In the genomic region with DNA sequence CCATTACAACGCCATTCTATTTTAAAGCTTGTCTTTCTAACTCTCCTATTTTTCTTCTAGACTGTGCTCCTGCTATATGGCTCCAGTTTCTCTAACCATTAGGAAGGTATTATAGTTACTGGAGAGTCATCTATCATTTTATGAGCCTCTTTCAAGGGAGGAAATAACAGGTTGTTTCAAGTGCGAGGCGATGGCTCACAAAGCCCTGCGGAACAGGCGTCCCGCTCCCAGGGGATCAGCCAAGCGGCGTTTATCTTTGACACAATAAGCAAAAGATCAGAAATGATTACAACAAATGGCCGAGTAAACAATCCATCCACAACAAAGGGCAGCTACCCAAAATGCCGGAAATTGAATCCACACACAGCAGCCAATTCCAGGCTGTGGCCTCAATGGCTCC, we compare ENCODE assay signal across 16 cellular contexts.
"Had no signal": no experiment of that assay in that cellular context is flagged by ENCODE, and none has a peak within 500 bp of the region (broad histone marks: within the 10 kb centered on the region; RNA-seq: fewer than 3 reads in every experiment).

No MANE protein-coding gene starts in this region.

- H3K27ac Mint-ChIP-seq: activated CD4-positive, alpha-beta memory T cell treated with anti-CD3 and anti-CD28 coated beads, Interleukin-2, amount 10 ng/mL, durations not matched to agents 7 days and 5 days; activated naive CD4-positive, alpha-beta T cell treated with anti-CD3 and anti-CD28 coated beads, Interleukin-2, amount 50 U/mL, for 72 hours had no signal

- H3K36me3 ChIP-seq: gastrocnemius medialis, lower lobe of right lung, right lobe of liver, transverse colon, vagina had no signal

- H3K4me3 ChIP-seq: gastrocnemius medialis, lower lobe of right lung, psoas muscle, right lobe of liver, smooth muscle cell, transverse colon, vagina had no signal

- DNase-seq: activated CD4-positive, alpha-beta memory T cell treated with anti-CD3 and anti-CD28 coated beads, Interleukin-2, amount 10 ng/mL, durations not matched to agents 7 days and 5 days; activated CD4-positive, alpha-beta T cell treated with anti-CD3 and anti-CD28 coated beads for 1 hour; activated gamma-delta T cell; activated T-cell treated with anti-CD3 and anti-CD28 coated beads, Interleukin-2, amount 50 U/mL, for 48 hours; erythroblast; gastrocnemius medialis; left colon; lower lobe of right lung; psoas muscle; right lobe of liver; stimulated activated naive CD8-positive, alpha-beta T cell treated with anti-CD3 and anti-CD28 coated beads, Interleukin-15, Interleukin-2, amounts not matched to agents 100 U/mL and 50 U/mL, for 24 hours; transverse colon had no signal

- H3K4me1 ChIP-seq: gastrocnemius medialis, lower lobe of right lung, psoas muscle, right lobe of liver, transverse colon had no signal

- H3K27me3 ChIP-seq: right lobe of liver, vagina had no signal

- H3K4me3 Mint-ChIP-seq: activated CD4-positive, alpha-beta memory T cell treated with anti-CD3 and anti-CD28 coated beads, Interleukin-2, amount 10 ng/mL, durations not matched to agents 7 days and 5 days; neural crest cell had no signal

- H3K36me3 Mint-ChIP-seq: activated naive CD4-positive, alpha-beta T cell treated with anti-CD3 and anti-CD28 coated beads, Interleukin-2, amount 50 U/mL, for 72 hours had no signal

- H3K9me3 Mint-ChIP-seq: activated CD4-positive, alpha-beta memory T cell treated with anti-CD3 and anti-CD28 coated beads, Interleukin-2, amount 10 ng/mL, durations not matched to agents 7 days and 5 days; neural crest cell had no signal

- ATAC-seq: activated naive CD4-positive, alpha-beta T cell treated with anti-CD3 and anti-CD28 coated beads, Interleukin-2, amount 50 U/mL, for 72 hours; gastrocnemius medialis; left colon; lower lobe of right lung; psoas muscle; right lobe of liver; stimulated activated naive CD8-positive, alpha-beta T cell treated with anti-CD3 and anti-CD28 coated beads, Interleukin-15, Interleukin-2, amounts not matched to agents 100 U/mL and 50 U/mL, for 24 hours had no signal

- H3K4me1 Mint-ChIP-seq: activated CD4-positive, alpha-beta memory T cell treated with anti-CD3 and anti-CD28 coated beads, Interleukin-2, amount 10 ng/mL, durations not matched to agents 7 days and 5 days had no signal

- H3K9me3 ChIP-seq: gastrocnemius medialis, lower lobe of right lung, psoas muscle, right lobe of liver, transverse colon, vagina had no signal

- H3K27ac ChIP-seq: gastrocnemius medialis, lower lobe of right lung, psoas muscle, right lobe of liver, transverse colon, vagina had no signal
